Comparison of ENCODE assay signal across 24 cellular contexts in the genomic region with DNA sequence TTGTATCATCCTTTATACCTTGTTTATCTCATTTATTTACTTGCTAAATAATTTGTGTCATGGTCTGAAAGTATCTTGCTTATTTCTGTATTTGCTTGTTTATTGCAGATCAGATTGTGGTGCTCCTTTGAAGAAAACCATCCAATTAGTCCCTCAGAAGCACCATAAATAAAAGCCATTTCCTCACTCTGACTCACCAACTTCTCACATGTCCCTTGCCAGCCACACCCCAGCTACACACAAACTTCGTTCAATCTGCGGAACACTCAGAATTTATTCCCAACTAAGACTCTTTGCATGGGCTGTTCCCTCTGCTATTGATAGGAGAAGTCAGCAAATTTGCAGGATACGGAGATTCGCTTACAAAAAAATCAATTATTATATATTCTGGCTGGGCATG.
DNase-seq lines count a peak whose midpoint lies in the region; ATAC-seq, FAIRE-seq and TF ChIP-seq lines count a peak whose summit lies in the region.
"Had no signal": no experiment of that assay in that cellular context is flagged by ENCODE, and none has a peak within 500 bp of the region (broad histone marks: within the 10 kb centered on the region; RNA-seq: fewer than 3 reads in every experiment).

No MANE protein-coding gene starts in this region.

- H3K27me3 ChIP-seq in bronchial epithelial cell (ENCODE audit: control insufficient read depth, insufficient read depth, low read length), result no peaks in the 10 kb centered on the region
- H3K27me3 ChIP-seq: body of pancreas had no signal

- H3K36me3 ChIP-seq in bronchial epithelial cell (ENCODE audit: control insufficient read depth, insufficient read depth, low read length), result no peaks in the 10 kb centered on the region
- H3K36me3 ChIP-seq: SJSA1, spleen, tibial artery, WERI-Rb-1 had no signal

- no peaks in the 10 kb centered on the region for H3K4me1 Mint-ChIP-seq in activated T-helper 1 cell treated with anti-CD3 and anti-CD28 coated beads, Interleukin-12 subunit alpha, Interleukin-12 subunit beta, Interleukin-2, Interleukin-4 antibody, amounts not matched to agents 30 ng/mL and 10 ng/mL and 1 ng/mL, durations not matched to agents 14 hours and 24 hours and 36 hours (ENCODE audit: low read depth)
- H3K4me1 Mint-ChIP-seq: activated naive CD8-positive, alpha-beta T cell treated with anti-CD3 and anti-CD28 coated beads, Interleukin-2, amount 10 ng/mL, durations not matched to agents 7 days and 5 days; natural killer cell had no signal

- no peak for TF ChIP-seq CTCF in bronchial epithelial cell (IDR thresholded peaks at IDR 0.05; ENCODE audit: insufficient read depth, low read length, severe bottlenecking)

- DNase-seq in GM03348 (ENCODE audit: low spot score), result peak; percentile 15
- peak; percentile 47 for DNase-seq in NCI-H460 (ENCODE audit: extremely low read depth, low read depth)
- DNase-seq in bronchial epithelial cell (ENCODE audit: low read depth), result peak; percentile 41
- DNase-seq in renal cortical epithelial cell (ENCODE audit: low read depth), result peak; percentile 63
- no peak for DNase-seq in activated T-helper 1 cell treated with anti-CD3 and anti-CD28 coated beads, Interleukin-12 subunit alpha, Interleukin-12 subunit beta, Interleukin-2, Interleukin-4 antibody, amounts not matched to agents 30 ng/mL and 10 ng/mL and 1 ng/mL, durations not matched to agents 14 hours and 24 hours and 36 hours (ENCODE audit: low spot score)
- DNase-seq in erythroblast (lab: John Stamatoyannopoulos, UW), result no peak
- DNase-seq in stimulated activated CD4-positive, alpha-beta T cell treated with anti-CD3 and anti-CD28 coated beads, Interleukin-15, amount 100 ng/mL, for 24 hours, result no peak
- DNase-seq: activated CD8-positive, alpha-beta memory T cell treated with anti-CD3 and anti-CD28 coated beads, Interleukin-2, amount 50 U/mL, for 48 hours; activated naive CD8-positive, alpha-beta T cell treated with anti-CD3 and anti-CD28 coated beads, Interleukin-2, amount 10 ng/mL, durations not matched to agents 7 days and 5 days; body of pancreas; left colon; natural killer cell; NCI-H1048; NCI-H1930; NCI-H82; spleen; stimulated activated CD4-positive, alpha-beta T cell treated with anti-CD3 and anti-CD28 coated beads, Interleukin-4, amount 100 ng/mL, for 4 hours; stimulated activated naive CD8-positive, alpha-beta T cell treated with anti-CD3 and anti-CD28 coated beads, Interleukin-15, Interleukin-2, amounts not matched to agents 100 U/mL and 50 U/mL, for 24 hours; tibial artery; WERI-Rb-1 had no signal

- no peak overlapping the region for H3K4me3 Mint-ChIP-seq in activated T-helper 1 cell treated with anti-CD3 and anti-CD28 coated beads, Interleukin-12 subunit alpha, Interleukin-12 subunit beta, Interleukin-2, Interleukin-4 antibody, amounts not matched to agents 30 ng/mL and 10 ng/mL and 1 ng/mL, durations not matched to agents 14 hours and 24 hours and 36 hours
- H3K4me3 Mint-ChIP-seq: activated naive CD8-positive, alpha-beta T cell treated with anti-CD3 and anti-CD28 coated beads, Interleukin-2, amount 10 ng/mL, durations not matched to agents 7 days and 5 days; B cell; natural killer cell; T-helper 1 cell treated with Interleukin-12 subunit alpha and Interleukin-12 subunit beta and Interleukin-4 antibody, amounts not matched to agents 30 μg/mL and 1 μg/mL, for 36 hours had no signal

- intact Hi-C loops in activated T-helper 1 cell treated with anti-CD3 and anti-CD28 coated beads, Interleukin-12 subunit alpha, Interleukin-12 subunit beta, Interleukin-2, Interleukin-4 antibody, amounts not matched to agents 30 ng/mL and 10 ng/mL and 1 ng/mL, durations not matched to agents 14 hours and 24 hours and 36 hours (cut with micrococcal nuclease), result no loop called here

- H3K4me3 ChIP-seq in bronchial epithelial cell (ENCODE audit: low read depth, low read length), result no peak overlapping the region
- H3K4me3 ChIP-seq: body of pancreas, SJSA1, spleen, tibial artery had no signal

- peaks cover 15% of the 10 kb centered on the region for H3K27me3 Mint-ChIP-seq in activated T-helper 1 cell treated with anti-CD3 and anti-CD28 coated beads, Interleukin-12 subunit alpha, Interleukin-12 subunit beta, Interleukin-2, Interleukin-4 antibody, amounts not matched to agents 30 ng/mL and 10 ng/mL and 1 ng/mL, durations not matched to agents 14 hours and 24 hours and 36 hours (ENCODE audit: insufficient read depth)

- no peak overlapping the region for H3K27ac Mint-ChIP-seq in activated T-helper 1 cell treated with anti-CD3 and anti-CD28 coated beads, Interleukin-12 subunit alpha, Interleukin-12 subunit beta, Interleukin-2, Interleukin-4 antibody, amounts not matched to agents 30 ng/mL and 10 ng/mL and 1 ng/mL, durations not matched to agents 14 hours and 24 hours and 36 hours
- H3K27ac Mint-ChIP-seq: activated naive CD8-positive, alpha-beta T cell treated with anti-CD3 and anti-CD28 coated beads, Interleukin-2, amount 10 ng/mL, durations not matched to agents 7 days and 5 days; B cell; natural killer cell; T-helper 1 cell treated with Interleukin-12 subunit alpha and Interleukin-12 subunit beta and Interleukin-4 antibody, amounts not matched to agents 30 μg/mL and 1 μg/mL, for 36 hours had no signal

- TF ChIP-seq POLR2A in erythroblast (IDR thresholded peaks at IDR 0.05; ENCODE audit: low read length), result no peak

- ATAC-seq in HG03039 (IDR thresholded peaks at IDR 0.05; ENCODE audit: unreplicated experiment), result no peak
- ATAC-seq: body of pancreas; left colon; natural killer cell; stimulated activated naive CD8-positive, alpha-beta T cell treated with anti-CD3 and anti-CD28 coated beads, Interleukin-15, Interleukin-2, amounts not matched to agents 100 U/mL and 50 U/mL, for 24 hours had no signal

- no peaks in the 10 kb centered on the region for H3K36me3 Mint-ChIP-seq in activated T-helper 1 cell treated with anti-CD3 and anti-CD28 coated beads, Interleukin-12 subunit alpha, Interleukin-12 subunit beta, Interleukin-2, Interleukin-4 antibody, amounts not matched to agents 30 ng/mL and 10 ng/mL and 1 ng/mL, durations not matched to agents 14 hours and 24 hours and 36 hours (ENCODE audit: low read depth)
- H3K36me3 Mint-ChIP-seq: activated naive CD8-positive, alpha-beta T cell treated with anti-CD3 and anti-CD28 coated beads, Interleukin-2, amount 10 ng/mL, durations not matched to agents 7 days and 5 days; natural killer cell had no signal

- no peak for FAIRE-seq in bronchial epithelial cell (lab: Jason Lieb, UNC)

- H3K9me3 Mint-ChIP-seq in activated T-helper 1 cell treated with anti-CD3 and anti-CD28 coated beads, Interleukin-12 subunit alpha, Interleukin-12 subunit beta, Interleukin-2, Interleukin-4 antibody, amounts not matched to agents 30 ng/mL and 10 ng/mL and 1 ng/mL, durations not matched to agents 14 hours and 24 hours and 36 hours, result no peaks in the 10 kb centered on the region
- H3K9me3 Mint-ChIP-seq: activated naive CD8-positive, alpha-beta T cell treated with anti-CD3 and anti-CD28 coated beads, Interleukin-2, amount 10 ng/mL, durations not matched to agents 7 days and 5 days; natural killer cell; T-helper 1 cell treated with Interleukin-12 subunit alpha and Interleukin-12 subunit beta and Interleukin-4 antibody, amounts not matched to agents 30 μg/mL and 1 μg/mL, for 36 hours had no signal

Comparison
In these comparisons a context has a peak if more than half of its experiments do, and no peak if none do; other contexts are left out.
1. DNase-seq: peak in GM03348 (single experiment), NCI-H460 (single experiment), bronchial epithelial cell (single experiment) and renal cortical epithelial cell (single experiment); none in activated T-helper 1 cell treated with anti-CD3 and anti-CD28 coated beads, Interleukin-12 subunit alpha, Interleukin-12 subunit beta, Interleukin-2, Interleukin-4 antibody, amounts not matched to agents 30 ng/mL and 10 ng/mL and 1 ng/mL, durations not matched to agents 14 hours and 24 hours and 36 hours (single experiment), erythroblast (0 of 2) and stimulated activated CD4-positive, alpha-beta T cell treated with anti-CD3 and anti-CD28 coated beads, Interleukin-15, amount 100 ng/mL, for 24 hours (single experiment).